Comparison of ENCODE assay signal across 8 cellular contexts in the genomic region with DNA sequence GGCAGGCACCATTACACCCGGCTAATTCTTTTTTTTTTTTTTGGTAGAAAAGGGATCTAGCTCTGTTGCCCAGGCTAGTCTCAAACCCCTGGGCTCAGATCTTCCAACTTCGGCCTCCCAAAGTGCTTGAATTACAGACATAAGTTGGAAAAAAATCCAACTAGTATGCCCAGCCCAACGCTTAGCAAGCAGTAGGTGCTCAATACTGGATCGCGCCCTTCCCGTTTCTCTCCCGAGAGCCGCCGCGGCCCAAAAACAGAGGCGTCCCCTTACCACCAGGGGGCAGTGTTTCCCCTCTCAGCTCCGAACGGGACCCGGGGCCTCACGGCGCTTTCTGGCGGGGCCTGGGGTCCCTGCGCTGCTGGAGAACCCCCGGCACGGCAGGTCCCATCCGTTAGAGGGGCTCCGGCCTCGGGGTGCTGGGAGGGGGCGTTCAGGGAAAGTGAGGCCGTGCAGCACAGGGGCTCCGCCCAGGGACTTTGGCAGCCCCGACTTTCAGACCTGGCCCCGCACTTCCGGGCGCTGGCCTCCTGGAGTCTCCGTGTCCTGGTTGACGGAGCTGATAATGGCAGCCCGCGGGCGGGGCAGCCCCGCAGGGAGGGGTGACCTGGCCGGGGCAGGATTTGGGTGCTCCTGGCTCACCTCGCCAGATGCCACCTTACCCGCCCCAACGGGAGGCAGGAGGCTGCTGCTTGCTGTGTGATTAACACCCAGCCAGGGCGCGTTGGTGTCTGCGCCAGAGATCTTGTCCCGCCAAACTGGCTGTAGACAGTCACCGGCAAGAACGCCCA. TPM values are rescaled to one million over a fixed set of nuclear protein-coding genes. Genes with fewer than 3 reads are reported as not detected.
DNase-seq lines count a peak whose midpoint lies in the region; TF ChIP-seq lines count a peak whose summit lies in the region.

No MANE protein-coding gene starts in this region.

- no peak overlapping the region for H3K27ac Mint-ChIP-seq in endothelial cell (ENCODE audit: unreplicated experiment)

- peaks cover 3% of the 10 kb centered on the region for H3K4me1 Mint-ChIP-seq in endothelial cell (ENCODE audit: unreplicated experiment)

- H3K4me3 Mint-ChIP-seq in endothelial cell (ENCODE audit: unreplicated experiment), result no peak overlapping the region

- TF ChIP-seq CTCF in endothelial cell (IDR thresholded peaks at IDR 0.05; ENCODE audit: unreplicated experiment), result peak; percentile 99

- DNase-seq in NCI-H2081 (lab: John Stamatoyannopoulos, UW) (peak; percentile 71 to 81), NCI-H2081 treated with DMSO at 0.1 percent for 48 hours (lab: John Stamatoyannopoulos, UW) (no peak), HK-2 (ENCODE audit: unreplicated experiment) (peak; percentile 84), NOMO-1 treated with DMSO at 0.1 percent for 48 hours (lab: John Stamatoyannopoulos, UW; ENCODE audit: unreplicated experiment) (peak; percentile 77), endothelial cell (ENCODE audit: low spot score) (peak; percentile 90), middle frontal gyrus (ENCODE audit: extremely low spot score, low spot score) (peak; percentile 64)
- peak; percentile 73 for DNase-seq in activated CD8-positive, alpha-beta memory T cell treated with anti-CD3 and anti-CD28 coated beads, Interleukin-2, amount 50 U/mL, for 1 hour (ENCODE audit: extremely low read depth)
- DNase-seq in stimulated activated CD8-positive, alpha-beta memory T cell treated with anti-CD3 and anti-CD28 coated beads, Interleukin-2, amount 100 ng/mL, for 1 hour (ENCODE audit: low read depth in 2 of 2), result peak; percentile 71 to 79

- no peaks in the 10 kb centered on the region for H3K36me3 Mint-ChIP-seq in endothelial cell (ENCODE audit: low read depth, unreplicated experiment)

- H3K9me3 Mint-ChIP-seq in endothelial cell (ENCODE audit: unreplicated experiment), result no peaks in the 10 kb centered on the region

- peaks cover 4% of the 10 kb centered on the region for H3K27me3 Mint-ChIP-seq in endothelial cell (ENCODE audit: unreplicated experiment)

RNA-seq across cellular contexts. Expression of a gene that starts 15.2 kb away (rescaled TPM):
- total RNA-seq in endothelial cell (ENCODE audit: unreplicated experiment), result 0.15 TPM
